In genomic region chr2:184938221-184938985, GRCh38 we compare ENCODE assay signal across 19 cellular contexts.
DNase-seq lines count a peak whose midpoint lies in the region.
"Had no signal": no experiment of that assay in that cellular context is flagged by ENCODE, and none has a peak within 500 bp of the region (broad histone marks: within the 10 kb centered on the region; RNA-seq: fewer than 3 reads in every experiment).

No MANE protein-coding gene starts in this region.

- intact Hi-C loops in posterior vena cava (cut with DNase I), result no loop called here

- DNase-seq in NCI-H146 (lab: John Stamatoyannopoulos, UW) (peak; percentile 22), NCI-H146 treated with DMSO at 0.1 percent for 48 hours (lab: John Stamatoyannopoulos, UW; ENCODE audit: unreplicated experiment) (no peak), NCI-H510A treated with DMSO at 0.1 percent for 48 hours (lab: John Stamatoyannopoulos, UW) (peak; percentile 23), iPS-NIHi11 (ENCODE audit: low spot score) (peak; percentile 7), posterior vena cava (ENCODE audit: low spot score) (no peak), activated gamma-delta T cell treated with Interleukin-2 at 50 U/mL for 16 hours (no peak), DMS153 treated with DMSO at 0.1 percent for 48 hours (lab: John Stamatoyannopoulos, UW; ENCODE audit: unreplicated experiment) (no peak), NCI-H345 treated with DMSO at 0.1 percent for 48 hours (lab: John Stamatoyannopoulos, UW; ENCODE audit: unreplicated experiment) (no peak)
- DNase-seq: 8988T; CD8-positive, alpha-beta T cell; DND-41; GF-D8; KBM-7; NCI-H1048; NCI-H1436 treated with DMSO at 0.1 percent for 48 hours; NCI-H2107; NCI-H345; NCI-H748 treated with DMSO at 0.1 percent for 48 hours; PC-3 had no signal

Comparison
In these comparisons a context has a peak if more than half of its experiments do, and no peak if none do; other contexts are left out.
1. DNase-seq: peak in NCI-H146 (single experiment), NCI-H510A treated with DMSO at 0.1 percent for 48 hours (single experiment) and iPS-NIHi11 (single experiment); none in NCI-H146 treated with DMSO at 0.1 percent for 48 hours (single experiment), posterior vena cava (single experiment), activated gamma-delta T cell treated with Interleukin-2 at 50 U/mL for 16 hours (single experiment), DMS153 treated with DMSO at 0.1 percent for 48 hours (single experiment) and NCI-H345 treated with DMSO at 0.1 percent for 48 hours (single experiment).